9 cellular contexts compared by ENCODE assay signal in genomic region chr14:74240794-74241610, GRCh38. TPM values are rescaled to one million over a fixed set of nuclear protein-coding genes. Genes with fewer than 3 reads are reported as not detected.
DNase-seq lines count a peak whose midpoint lies in the region; ATAC-seq and TF ChIP-seq lines count a peak whose summit lies in the region.
"Had no signal": no experiment of that assay in that cellular context is flagged by ENCODE, and none has a peak within 500 bp of the region (broad histone marks: within the 10 kb centered on the region; RNA-seq: fewer than 3 reads in every experiment).

No MANE protein-coding gene starts in this region.

- H3K4me1 ChIP-seq in body of pancreas (peaks cover 26% of the 10 kb centered on the region), tibial artery (peaks cover 0 to 31% (median 27%) of the 10 kb centered on the region in 4 donors)

- no peaks in the 10 kb centered on the region for H3K36me3 Mint-ChIP-seq in activated T-cell treated with anti-CD3 and anti-CD28 coated beads, Interleukin-2, amount 50 U/mL, for 24 hours (ENCODE audit: low read depth)

- peaks cover 0 to 42% of the 10 kb centered on the region in 2 donors for H3K27me3 ChIP-seq in body of pancreas
- peaks cover 7 to 88% of the 10 kb centered on the region in 2 donors for H3K27me3 ChIP-seq in tibial artery

- TF ChIP-seq CTCF in body of pancreas (IDR thresholded peaks at IDR 0.05) (no peak), lower leg skin (IDR thresholded peaks at IDR 0.05) (no peak), tibial artery (IDR thresholded peaks at IDR 0.05) (no peak)

- TF ChIP-seq POLR2A in body of pancreas (IDR thresholded peaks at IDR 0.05) = no peak
- TF ChIP-seq POLR2A in lower leg skin (IDR thresholded peaks at IDR 0.05) = no peak

- no peak overlapping the region for H3K27ac Mint-ChIP-seq in activated T-cell treated with anti-CD3 and anti-CD28 coated beads, Interleukin-2, amount 50 U/mL, for 24 hours

- intact Hi-C loops in body of pancreas (cut with DNase I) = no loop called here
- intact Hi-C loops in lower leg skin (cut with DNase I; ENCODE audit: low total_unique reads) = loop anchor here (5.0 kb wide), 1 partner anchor 1769 kb away; no protein-coding TSS in a partner anchor
- intact Hi-C loops in tibial artery (cut with DNase I; ENCODE audit: low total_unique reads) = no loop called here

- ATAC-seq in body of pancreas (peak; percentile 30), GM21390 (IDR thresholded peaks at IDR 0.05; ENCODE audit: unreplicated experiment) (no peak)

- H3K27ac ChIP-seq in body of pancreas = no peak overlapping the region
- H3K27ac ChIP-seq in tibial artery = no peak overlapping the region

- peak; percentile 47 for DNase-seq in activated T-cell treated with anti-CD3 and anti-CD28 coated beads, Interleukin-2, amount 50 U/mL, for 24 hours
- DNase-seq in activated T-cell treated with anti-CD3 and anti-CD28 coated beads for 4 hours (no peak), body of pancreas (no peak), lower leg skin (ENCODE audit: low spot score in 2 of 2) (no peak), tibial artery (no peak), OCI-M2 (lab: John Stamatoyannopoulos, UW; ENCODE audit: unreplicated experiment) (no peak), putamen (ENCODE audit: low spot score) (no peak)
- DNase-seq: NCI-H1930 had no signal

- WGBS in body of pancreas, 2 donors = 1 to 3% methylated on average over 20 to 77 of the region's 77 CpGs
- WGBS in lower leg skin, 2 donors = 2 to 3% methylated on average over 52 to 53 of the region's 77 CpGs

- H3K4me3 Mint-ChIP-seq in activated T-cell treated with anti-CD3 and anti-CD28 coated beads, Interleukin-2, amount 50 U/mL, for 24 hours = peak overlapping the region; percentile 60

- H3K36me3 ChIP-seq in body of pancreas (replicated peaks in 1 of 2; ENCODE audit: insufficient read depth in 1 of 2, low read depth in 2 of 2) (no peaks in the 10 kb centered on the region), tibial artery (no peaks in the 10 kb centered on the region)

- no peak overlapping the region for H3K4me3 ChIP-seq in body of pancreas
- H3K4me3 ChIP-seq in lower leg skin (ENCODE audit: low read depth, poor library complexity, severe bottlenecking) = peak overlapping the region; percentile 0
- peak overlapping the region; percentile 8 to 44 for H3K4me3 ChIP-seq in tibial artery

- H3K27me3 Mint-ChIP-seq in activated T-cell treated with anti-CD3 and anti-CD28 coated beads, Interleukin-2, amount 50 U/mL, for 24 hours = peaks cover 89% of the 10 kb centered on the region

- H3K9me3 Mint-ChIP-seq in activated T-cell treated with anti-CD3 and anti-CD28 coated beads, Interleukin-2, amount 50 U/mL, for 24 hours = no peaks in the 10 kb centered on the region

- H3K4me1 Mint-ChIP-seq in activated T-cell treated with anti-CD3 and anti-CD28 coated beads, Interleukin-2, amount 50 U/mL, for 24 hours (ENCODE audit: low read depth) = peaks cover 19% of the 10 kb centered on the region

- H3K9me3 ChIP-seq in body of pancreas (no peaks in the 10 kb centered on the region), tibial artery (no peaks in the 10 kb centered on the region)

RNA-seq across cellular contexts. Expression of gene VSX2, which starts 1.8 kb away (rescaled TPM):
- total RNA-seq in body of pancreas = not detected
- not detected for total RNA-seq in lower leg skin

Comparison
In these comparisons a context has a peak if more than half of its experiments do, and no peak if none do; other contexts are left out.
1. H3K4me3 ChIP-seq: peak in lower leg skin (single experiment) and tibial artery (2 of 2); none in body of pancreas (0 of 2).